In genomic region chr5:171418316-171418981, GRCh38 we compare ENCODE assay signal across 8 cellular contexts. TPM values are rescaled to one million over a fixed set of nuclear protein-coding genes. Genes with fewer than 3 reads are reported as not detected.
DNase-seq lines count a peak whose midpoint lies in the region; ATAC-seq and TF ChIP-seq lines count a peak whose summit lies in the region.

No MANE protein-coding gene starts in this region.

- 60 to 86% methylated on average over 1 of the region's 26 CpGs for WGBS in gastroesophageal sphincter (ENCODE audit: low coverage in 1 of 2), 2 donors
- 13 to 40% methylated on average over 1 to 20 of the region's 26 CpGs for WGBS in transverse colon (ENCODE audit: low coverage in 1 of 2), 2 donors

- ATAC-seq in GM19452 (IDR thresholded peaks at IDR 0.05; ENCODE audit: unreplicated experiment) (peak; percentile 54), Panc1 (peak; percentile 81), gastroesophageal sphincter (peak; percentile 86)

- no peak overlapping the region for H3K9ac ChIP-seq in neural progenitor cell

- DNase-seq in COLO829 (ENCODE audit: low spot score) (peak; percentile 69), HK-2 (ENCODE audit: unreplicated experiment) (peak; percentile 81), Panc1 (ENCODE audit: low read depth, low spot score) (peak; percentile 56), neural progenitor cell (ENCODE audit: low spot score) (peak; percentile 95), transverse colon (peak; percentile 71)
- DNase-seq in activated naive CD4-positive, alpha-beta T cell treated with anti-CD3 and anti-CD28 coated beads for 36 hours: peak; percentile 71

- H3K4me1 ChIP-seq in Panc1 (ENCODE audit: control insufficient read depth, insufficient read depth, low read length) (peaks cover 37% of the 10 kb centered on the region), gastroesophageal sphincter (peaks cover 0 to 33% (median 29%) of the 10 kb centered on the region in 3 donors), neural progenitor cell (peaks cover 22% of the 10 kb centered on the region), transverse colon (peaks cover 19 to 30% (median 27%) of the 10 kb centered on the region in 4 donors)

- TF ChIP-seq CTCF in Panc1 (IDR thresholded peaks at IDR 0.05): peak; percentile 93
- TF ChIP-seq CTCF in gastroesophageal sphincter (IDR thresholded peaks at IDR 0.05): peak in 3 of 4 experiments; percentile 94 to 96 (median 96)
- peak; percentile 90 for TF ChIP-seq CTCF in neural progenitor cell (IDR thresholded peaks at IDR 0.05)
- TF ChIP-seq CTCF in transverse colon (IDR thresholded peaks at IDR 0.05): peak; percentile 87 to 94 (median 91)

- H3K27ac ChIP-seq in Panc1 (ENCODE audit: low read length) (peak overlapping the region; percentile 69), gastroesophageal sphincter (peak overlapping the region in 1 of 4 donors; percentile 12), neural progenitor cell (no peak overlapping the region), transverse colon (no peak overlapping the region)

- TF ChIP-seq EP300 in gastroesophageal sphincter (IDR thresholded peaks at IDR 0.05) (no peak), transverse colon (IDR thresholded peaks at IDR 0.05; ENCODE audit: low read depth) (no peak)

- H3K27me3 ChIP-seq in Panc1 (ENCODE audit: control insufficient read depth, insufficient read depth, low read length) (no peaks in the 10 kb centered on the region), gastroesophageal sphincter (peaks cover 19% of the 10 kb centered on the region), neural progenitor cell (peaks cover 47% of the 10 kb centered on the region), transverse colon (peaks cover 29% of the 10 kb centered on the region)

- H3K4me2 ChIP-seq in neural progenitor cell: peak overlapping the region; percentile 90

- TF ChIP-seq POLR2A in gastroesophageal sphincter (IDR thresholded peaks at IDR 0.05) (no peak), transverse colon (IDR thresholded peaks at IDR 0.05) (no peak)

- no peaks in the 10 kb centered on the region for H3K9me3 ChIP-seq in Panc1 (ENCODE audit: control insufficient read depth, insufficient read depth, low read depth, low read length)
- no peaks in the 10 kb centered on the region for H3K9me3 ChIP-seq in gastroesophageal sphincter
- H3K9me3 ChIP-seq in neural progenitor cell (ENCODE audit: low read depth): no peaks in the 10 kb centered on the region
- no peaks in the 10 kb centered on the region for H3K9me3 ChIP-seq in transverse colon

- no peaks in the 10 kb centered on the region for H3K36me3 Mint-ChIP-seq in activated naive CD4-positive, alpha-beta T cell treated with anti-CD3 and anti-CD28 coated beads for 36 hours (ENCODE audit: low read depth)
- peaks cover 2% of the 10 kb centered on the region for H3K36me3 Mint-ChIP-seq in neural progenitor cell

- peaks cover 91% of the 10 kb centered on the region for H4K20me1 ChIP-seq in neural progenitor cell (ENCODE audit: low read depth)

- peaks cover 72% of the 10 kb centered on the region for H3F3A ChIP-seq in neural progenitor cell (ENCODE audit: low read depth)

- CTCF ChIA-PET in Panc1 (lab: Charles Lee): interaction anchor here (1.3 to 2.0 kb wide), 3 partner anchors 188 to 440 kb away, joined by 4 to 6 read pairs (median 5); no protein-coding TSS in a partner anchor
- CTCF ChIA-PET in activated naive CD4-positive, alpha-beta T cell treated with anti-CD3 and anti-CD28 coated beads for 36 hours (lab: Charles Lee): interaction anchor here (0.5 to 2.3 kb wide), 21 partner anchors 9 to 746 kb away, joined by 3 to 10 read pairs (median 4); no protein-coding TSS in a partner anchor

- intact Hi-C loops in Panc1 (cut with micrococcal nuclease; ENCODE audit: unreplicated experiment): loop anchor here (5.0 to 10.0 kb wide), 3 partner anchors 206 to 489 kb away; no protein-coding TSS in a partner anchor
- intact Hi-C loops in activated naive CD4-positive, alpha-beta T cell treated with anti-CD3 and anti-CD28 coated beads for 36 hours (cut with micrococcal nuclease): loop anchor here (1.0 to 10.0 kb wide), 4 partner anchors 489 to 866 kb away; partner anchors contain the start of genes STK10 and UBTD2
- intact Hi-C loops in transverse colon (cut with DNase I; ENCODE audit: low total_unique reads): loop anchor here (2.0 kb wide), 1 partner anchor 492 kb away; no protein-coding TSS in a partner anchor

- POLR2A ChIA-PET in Panc1 (lab: Charles Lee): no interaction called here

- H2AFZ ChIP-seq in neural progenitor cell (replicated peaks): peak overlapping the region; percentile 59

- H3K36me3 ChIP-seq in Panc1 (ENCODE audit: control insufficient read depth, insufficient read depth, low read length): peaks cover 6% of the 10 kb centered on the region; the same call in 1 of the 2 replicates
- peaks cover 0 to 13% of the 10 kb centered on the region in 2 donors for H3K36me3 ChIP-seq in gastroesophageal sphincter
- no peaks in the 10 kb centered on the region for H3K36me3 ChIP-seq in neural progenitor cell
- no peaks in the 10 kb centered on the region for H3K36me3 ChIP-seq in transverse colon

- peak overlapping the region; percentile 53 for H3K4me3 Mint-ChIP-seq in activated naive CD4-positive, alpha-beta T cell treated with anti-CD3 and anti-CD28 coated beads for 36 hours
- H3K4me3 Mint-ChIP-seq in neural progenitor cell: peak overlapping the region; percentile 86

- no peaks in the 10 kb centered on the region for H3K9me3 Mint-ChIP-seq in activated naive CD4-positive, alpha-beta T cell treated with anti-CD3 and anti-CD28 coated beads for 36 hours
- H3K9me3 Mint-ChIP-seq in neural progenitor cell: no peaks in the 10 kb centered on the region

- H3K27ac Mint-ChIP-seq in activated naive CD4-positive, alpha-beta T cell treated with anti-CD3 and anti-CD28 coated beads for 36 hours: no peak overlapping the region
- no peak overlapping the region for H3K27ac Mint-ChIP-seq in neural progenitor cell

- peaks cover 13% of the 10 kb centered on the region for H3K4me1 Mint-ChIP-seq in activated naive CD4-positive, alpha-beta T cell treated with anti-CD3 and anti-CD28 coated beads for 36 hours (ENCODE audit: low read depth)
- peaks cover 35% of the 10 kb centered on the region for H3K4me1 Mint-ChIP-seq in neural progenitor cell

- in situ Hi-C loops in Panc1 (cut with HindIII; ENCODE audit: low pct_unique_long_range_greater_than_20kb, low sequenced_read_pairs): loop anchor here (25.0 kb wide), 1 partner anchor 444 kb away; no protein-coding TSS in a partner anchor
- in situ Hi-C loops in transverse colon (cut with MboI; ENCODE audit: low pct_ligation_motif_present in 1 of 4, low pct_unique_long_range_greater_than_20kb in 1 of 4, low sequenced_read_pairs in 3 of 4): loop anchor here (10.0 to 25.0 kb wide), 3 partner anchors 486 to 619 kb away; no protein-coding TSS in a partner anchor

- H3K4me3 ChIP-seq in Panc1 (ENCODE audit: low read depth in 2 of 2, low read length in 2 of 2) (peak overlapping the region; percentile 45 to 72), gastroesophageal sphincter (peak overlapping the region in 1 of 2 donors; percentile 53), neural progenitor cell (peak overlapping the region; percentile 53), transverse colon (peak overlapping the region in 2 of 4 donors; percentile 40 to 48)

- no TSS peak for BruUV-seq in Panc1 (replicated peaks; lab: Mats Ljungman, UMichigan)

- H3K79me2 ChIP-seq in neural progenitor cell (ENCODE audit: low read depth): no peaks in the 10 kb centered on the region

- peaks cover 25% of the 10 kb centered on the region for H3K27me3 Mint-ChIP-seq in activated naive CD4-positive, alpha-beta T cell treated with anti-CD3 and anti-CD28 coated beads for 36 hours (ENCODE audit: low read depth)
- peaks cover 12% of the 10 kb centered on the region for H3K27me3 Mint-ChIP-seq in neural progenitor cell (ENCODE audit: insufficient read depth, low read depth)

RNA-seq across cellular contexts. Expression of gene FGF18, which starts 1.0 kb away (rescaled TPM):
- 1.7 TPM for total RNA-seq in Panc1 (2021; ENCODE audit: unreplicated experiment)
- polyA plus RNA-seq in Panc1 (2012; ENCODE audit: insufficient read length): 0.78 TPM
- under 1 TPM in 1 of 2 experiments, not detected in 1; 0.17 TPM for total RNA-seq in activated naive CD4-positive, alpha-beta T cell treated with anti-CD3 and anti-CD28 coated beads for 36 hours
- total RNA-seq in gastroesophageal sphincter: 1 to 10 TPM in 2 of 4 donors, not detected in 2; 1.8 to 2.1 TPM
- 0.06 and 0.22 TPM in 2 replicates for total RNA-seq in neural progenitor cell (ENCODE audit: low replicate concordance)
- total RNA-seq in transverse colon: under 1 TPM in 2 of 4 donors, not detected in 2; 0.14 to 0.32 TPM

RNA-seq across cellular contexts. Expression of gene NPM1, which starts 30.8 kb away (rescaled TPM):
- total RNA-seq in Panc1 (2021; ENCODE audit: unreplicated experiment) (1,864 TPM), gastroesophageal sphincter (100 to 1,000 TPM; 532 to 835 (median 744) TPM), neural progenitor cell (ENCODE audit: low replicate concordance) (2,155 and 3,685 TPM in 2 replicates), transverse colon (1,000 to 10,000 TPM in 1 of 4 donors, 100 to 1,000 TPM in 3; 279 to 2,349 (median 380) TPM)
- 1,117 TPM for polyA plus RNA-seq in Panc1 (2012; ENCODE audit: insufficient read length)
- total RNA-seq in activated naive CD4-positive, alpha-beta T cell treated with anti-CD3 and anti-CD28 coated beads for 36 hours: 1,000 to 10,000 TPM; 3,194 to 3,467 TPM
